In the genomic region with DNA sequence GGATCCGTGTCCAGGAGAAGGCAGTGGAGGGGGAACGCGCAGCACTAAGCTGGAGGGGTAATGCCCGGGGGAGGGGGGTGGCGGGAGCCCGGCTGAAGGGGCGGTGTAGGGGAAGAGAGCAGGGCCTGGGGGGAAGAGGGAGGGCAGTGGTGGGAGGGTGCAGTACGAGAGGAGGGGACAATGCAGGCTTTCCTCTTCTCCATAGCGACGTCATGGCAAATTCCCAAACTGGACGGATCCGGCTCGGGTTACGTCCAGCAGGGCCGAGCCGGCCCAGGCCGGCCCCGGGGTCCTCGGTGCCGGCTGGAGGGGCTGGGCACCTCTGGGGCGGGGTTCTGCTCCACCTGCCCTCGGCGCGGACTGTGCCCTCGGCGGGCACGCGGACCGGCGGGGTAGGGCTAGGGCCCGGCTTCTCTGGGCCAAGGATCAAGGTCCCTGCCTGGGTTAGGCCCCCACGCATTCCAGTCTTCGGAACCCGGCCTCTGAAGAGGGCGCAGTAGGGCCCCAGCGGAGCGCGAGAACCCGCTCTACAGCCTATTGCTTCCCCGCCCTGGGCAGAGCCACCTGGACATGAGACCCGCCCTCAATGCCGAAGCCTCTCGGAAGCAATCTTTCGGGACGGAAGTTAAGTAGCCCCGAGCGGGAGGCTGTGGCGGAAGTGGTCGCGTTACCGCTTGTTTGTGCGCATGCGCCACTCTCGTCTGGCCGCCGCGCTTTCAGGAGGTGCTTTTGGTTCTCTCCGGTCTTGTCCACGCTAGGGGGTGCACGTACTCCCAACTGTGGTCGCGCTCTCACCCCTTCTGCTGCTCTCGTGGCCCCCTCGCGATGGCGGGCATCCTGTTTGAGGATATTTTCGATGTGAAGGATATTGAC, we compare ENCODE assay signal across 8 cellular contexts. TPM values are rescaled to one million over a fixed set of nuclear protein-coding genes. Genes with fewer than 3 reads are reported as not detected.
DNase-seq lines count a peak whose midpoint lies in the region; ATAC-seq lines count a peak whose summit lies in the region.

No MANE protein-coding gene starts in this region.

- H3K36me3 ChIP-seq in mesenchymal stem cell (ENCODE audit: control insufficient read depth in 1 of 2, insufficient read depth in 2 of 2, low read depth in 1 of 2, low read length in 2 of 2) = peaks cover 23 to 31% of the 10 kb centered on the region in 2 experiments

- no peaks in the 10 kb centered on the region for H3K27me3 Mint-ChIP-seq in effector memory CD8-positive, alpha-beta T cell

- H2BK5ac ChIP-seq in mesenchymal stem cell (ENCODE audit: low read depth, low read length, poor library complexity, severe bottlenecking) = peak overlapping the region; percentile 93

- H2AFZ ChIP-seq in mesenchymal stem cell (ENCODE audit: low read depth, low read length) = peak overlapping the region; percentile 48

- ATAC-seq in GM19468 (IDR thresholded peaks at IDR 0.05; ENCODE audit: extremely low read depth, unreplicated experiment) = peak; percentile 85
- ATAC-seq in effector memory CD8-positive, alpha-beta T cell (replicated peaks) = peak; percentile 86

- peak overlapping the region; percentile 94 for H4K91ac ChIP-seq in mesenchymal stem cell (ENCODE audit: low read length)

- peak overlapping the region; percentile 71 for H2AK5ac ChIP-seq in mesenchymal stem cell (ENCODE audit: low read length, severe bottlenecking)

- H3K14ac ChIP-seq in mesenchymal stem cell (ENCODE audit: low read length in 2 of 2) = peak overlapping the region in 1 of 2 experiments; percentile 92

- peak overlapping the region; percentile 76 to 86 for H3K4me3 ChIP-seq in mesenchymal stem cell (ENCODE audit: insufficient read depth in 1 of 2, low read depth in 1 of 2, low read length in 2 of 2)

- H3K9me3 ChIP-seq in mesenchymal stem cell (ENCODE audit: control insufficient read depth, low read length) = no peaks in the 10 kb centered on the region

- under 1% methylated on average over 66 of the region's 67 CpGs for WGBS in mesenchymal stem cell

- H3K4me1 Mint-ChIP-seq in effector memory CD8-positive, alpha-beta T cell (ENCODE audit: low read depth in 2 of 2) = peaks cover 19 to 24% of the 10 kb centered on the region in 2 donors

- peak overlapping the region; percentile 97 for H3K27ac ChIP-seq in mesenchymal stem cell (ENCODE audit: low read length, poor library complexity, severe bottlenecking)

- H3K4me1 ChIP-seq in mesenchymal stem cell (ENCODE audit: control insufficient read depth, insufficient read depth, low read depth, low read length) = peaks cover 23% of the 10 kb centered on the region

- peak overlapping the region; percentile 100 for H3K9ac ChIP-seq in mesenchymal stem cell (ENCODE audit: low read length)

- no peaks in the 10 kb centered on the region for H3K9me3 Mint-ChIP-seq in effector memory CD8-positive, alpha-beta T cell

- H3K27ac Mint-ChIP-seq in effector memory CD8-positive, alpha-beta T cell = peak overlapping the region; percentile 87 to 95

- H3K36me3 Mint-ChIP-seq in effector memory CD8-positive, alpha-beta T cell (ENCODE audit: insufficient read depth) = peaks cover 54% of the 10 kb centered on the region

- DNase-seq in COLO829 (ENCODE audit: low spot score) = peak; percentile 98
- DNase-seq in HS-5 (ENCODE audit: low read depth) = peak; percentile 95
- DNase-seq in NK-92 (lab: John Stamatoyannopoulos, UW; ENCODE audit: unreplicated experiment) = peak; percentile 80
- DNase-seq in activated CD8-positive, alpha-beta memory T cell treated with anti-CD3 and anti-CD28 coated beads for 4 hours (ENCODE audit: low read depth in 2 of 2) = peak; percentile 94
- DNase-seq in effector memory CD8-positive, alpha-beta T cell = peak; percentile 90 to 93 (median 92)
- peak; percentile 98 for DNase-seq in mesenchymal stem cell
- peak; percentile 94 for DNase-seq in stimulated activated CD8-positive, alpha-beta memory T cell treated with anti-CD3 and anti-CD28 coated beads, Interleukin-12 subunit alpha, Interleukin-12 subunit beta, amount 100 ng/mL, for 4 hours (ENCODE audit: low read depth)

- H3K4me2 ChIP-seq in mesenchymal stem cell (ENCODE audit: low read length, poor library complexity, severe bottlenecking) = peak overlapping the region; percentile 98

- peak overlapping the region; percentile 82 for H2BK15ac ChIP-seq in mesenchymal stem cell (ENCODE audit: low read depth, poor library complexity, severe bottlenecking)

- H4K8ac ChIP-seq in mesenchymal stem cell (ENCODE audit: low read length) = peak overlapping the region; percentile 91

- peak overlapping the region; percentile 89 to 99 for H3K4me3 Mint-ChIP-seq in effector memory CD8-positive, alpha-beta T cell

- H3K27me3 ChIP-seq in mesenchymal stem cell (ENCODE audit: control insufficient read depth in 1 of 2, insufficient read depth in 1 of 2, low read length in 2 of 2) = no peaks in the 10 kb centered on the region

- H3K23ac ChIP-seq in mesenchymal stem cell (ENCODE audit: low read length in 2 of 2) = peak overlapping the region in 1 of 2 experiments; percentile 93

- H2BK120ac ChIP-seq in mesenchymal stem cell (ENCODE audit: low read depth, low read length) = peak overlapping the region; percentile 86

- H3K79me1 ChIP-seq in mesenchymal stem cell (replicated peaks; ENCODE audit: low read length, poor library complexity, severe bottlenecking) = peaks cover 28% of the 10 kb centered on the region

- peak overlapping the region in 1 of 2 experiments; percentile 15 for H2BK12ac ChIP-seq in mesenchymal stem cell (ENCODE audit: low read length in 2 of 2)

- peak overlapping the region; percentile 84 to 97 for H3K4ac ChIP-seq in mesenchymal stem cell (ENCODE audit: low read depth in 1 of 2, low read length in 2 of 2)

- H3K18ac ChIP-seq in mesenchymal stem cell (ENCODE audit: low read depth in 1 of 2, low read length in 2 of 2) = peak overlapping the region; percentile 93 to 95

RNA-seq across cellular contexts. Expression of gene POLR2H, which starts 1.4 kb away (rescaled TPM):
- 46.3 TPM for polyA plus RNA-seq in mesenchymal stem cell (2013, experiment 1 of 2)
- polyA plus RNA-seq in mesenchymal stem cell (2013, experiment 2 of 2) = 48.3 TPM

RNA-seq across cellular contexts. Expression of gene CLCN2, which starts 1.5 kb away (rescaled TPM):
- polyA plus RNA-seq in mesenchymal stem cell (2013, experiment 1 of 2) = 2.3 TPM
- polyA plus RNA-seq in mesenchymal stem cell (2013, experiment 2 of 2) = 2.1 TPM

RNA-seq across cellular contexts. Expression of gene THPO, which starts 15.1 kb away (rescaled TPM):
- polyA plus RNA-seq in mesenchymal stem cell (2013, experiment 1 of 2) = 0.26 TPM
- polyA plus RNA-seq in mesenchymal stem cell (2013, experiment 2 of 2) = 0.18 TPM

RNA-seq across cellular contexts. Expression of gene CHRD, which starts 16.9 kb away (rescaled TPM):
- 0.73 TPM for polyA plus RNA-seq in mesenchymal stem cell (2013, experiment 1 of 2)
- 0.63 TPM for polyA plus RNA-seq in mesenchymal stem cell (2013, experiment 2 of 2)

RNA-seq across cellular contexts. Expression of gene FAM131A, which starts 25.5 kb away (rescaled TPM):
- 6.7 TPM for polyA plus RNA-seq in mesenchymal stem cell (2013, experiment 1 of 2)
- 6.8 TPM for polyA plus RNA-seq in mesenchymal stem cell (2013, experiment 2 of 2)

Comparison
In these comparisons a context has a peak if more than half of its experiments do, and no peak if none do; other contexts are left out.
1. Peak in every context shown above with its lines: DNase-seq, ATAC-seq, H3K4me3 ChIP-seq and H3K27ac ChIP-seq.